ENCODE assay signal across 8 cellular contexts in the genomic region with DNA sequence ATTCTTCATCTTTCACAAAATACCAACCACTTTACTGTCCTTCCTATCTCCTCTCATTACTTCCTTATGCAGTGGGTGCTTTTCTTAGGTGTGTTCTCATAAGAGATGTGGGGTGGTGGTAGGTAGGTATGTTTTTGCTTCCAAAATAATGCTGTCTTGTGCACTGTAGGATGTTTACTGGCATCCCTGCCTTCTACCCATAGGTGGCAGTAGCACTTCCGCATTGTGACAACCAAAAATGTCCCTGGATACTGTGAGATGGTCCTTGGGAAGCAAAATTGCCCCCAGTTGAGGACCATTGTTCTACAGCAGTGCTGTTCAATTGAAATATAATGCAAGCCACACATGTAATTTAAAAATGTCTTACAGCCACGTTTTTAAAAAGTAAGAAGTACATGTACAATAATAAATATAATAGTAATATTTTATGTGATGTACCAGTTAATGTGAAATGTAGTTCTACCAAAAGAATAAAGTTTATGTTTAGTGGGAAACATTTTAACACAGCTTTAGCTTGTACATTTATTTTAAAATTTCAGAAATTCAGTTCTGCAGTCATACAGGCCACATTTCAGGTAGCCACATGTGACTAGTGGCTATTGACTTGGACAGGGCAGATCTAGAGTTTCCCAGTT.
DNase-seq lines count a peak whose midpoint lies in the region; ATAC-seq and TF ChIP-seq lines count a peak whose summit lies in the region.

No MANE protein-coding gene starts in this region.

- peaks cover 32% of the 10 kb centered on the region for H3K36me3 ChIP-seq in WERI-Rb-1

- H3K27me3 ChIP-seq in WERI-Rb-1 (ENCODE audit: insufficient read depth, low read depth, severe bottlenecking), result no peaks in the 10 kb centered on the region

- peak; percentile 10 for DNase-seq in stimulated activated CD4-positive, alpha-beta T cell treated with anti-CD3 and anti-CD28 coated beads, Interleukin-1b, Interleukin-23, amount 100 ng/mL, for 48 hours
- DNase-seq in stimulated activated CD4-positive, alpha-beta T cell treated with anti-CD3 and anti-CD28 coated beads, Interleukin-4, amount 100 ng/mL, for 4 hours, result no peak
- DNase-seq in HuH-7 (ENCODE audit: low spot score) (peak; percentile 36), WERI-Rb-1 (peak; percentile 45), foreskin melanocyte (peak; percentile 15), smooth muscle cell of the brain vasculature (ENCODE audit: low read depth, low spot score) (peak; percentile 3)

- peak; percentile 88 for TF ChIP-seq CTCF in WERI-Rb-1 (IDR thresholded peaks at IDR 0.05; ENCODE audit: low read depth, low read length)

- no peak overlapping the region for H3K27ac ChIP-seq in WERI-Rb-1

- H3K4me3 ChIP-seq in WERI-Rb-1 (ENCODE audit: low read depth, low read length), result no peak overlapping the region

- no peaks in the 10 kb centered on the region for H3K9me3 ChIP-seq in WERI-Rb-1 (ENCODE audit: severe bottlenecking)

- ATAC-seq in GM19023 (IDR thresholded peaks at IDR 0.05; ENCODE audit: unreplicated experiment) (no peak), HG03045 (IDR thresholded peaks at IDR 0.05; ENCODE audit: unreplicated experiment) (no peak)

Comparison
In these comparisons a context has a peak if more than half of its experiments do, and no peak if none do; other contexts are left out.
1. DNase-seq: peak in stimulated activated CD4-positive, alpha-beta T cell treated with anti-CD3 and anti-CD28 coated beads, Interleukin-1b, Interleukin-23, amount 100 ng/mL, for 48 hours (single experiment), HuH-7 (single experiment), WERI-Rb-1 (single experiment), foreskin melanocyte (single experiment) and smooth muscle cell of the brain vasculature (single experiment); none in stimulated activated CD4-positive, alpha-beta T cell treated with anti-CD3 and anti-CD28 coated beads, Interleukin-4, amount 100 ng/mL, for 4 hours (0 of 2).